In genomic region chr15:100740105-100740504, GRCh38 we compare ENCODE assay signal across 11 cellular contexts.
"Had no signal": no experiment of that assay in that cellular context is flagged by ENCODE, and none has a peak within 500 bp of the region (broad histone marks: within the 10 kb centered on the region; RNA-seq: fewer than 3 reads in every experiment).

No MANE protein-coding gene starts in this region.

- H3K9me3 ChIP-seq: ascending aorta, lower lobe of right lung, pancreas, testis had no signal

- H3K4me1 Mint-ChIP-seq: activated CD4-positive, alpha-beta memory T cell treated with anti-CD3 and anti-CD28 coated beads, Interleukin-2, amount 10 ng/mL, durations not matched to agents 7 days and 5 days; activated naive CD8-positive, alpha-beta T cell treated with anti-CD3 and anti-CD28 coated beads, Interleukin-2, amount 10 ng/mL, durations not matched to agents 7 days and 5 days had no signal

- H3K36me3 Mint-ChIP-seq: activated naive CD8-positive, alpha-beta T cell treated with anti-CD3 and anti-CD28 coated beads, Interleukin-2, amount 10 ng/mL, durations not matched to agents 7 days and 5 days; naive B cell had no signal

- DNase-seq: activated CD4-positive, alpha-beta memory T cell treated with anti-CD3 and anti-CD28 coated beads, Interleukin-2, amount 10 ng/mL, durations not matched to agents 7 days and 5 days; activated naive CD8-positive, alpha-beta T cell treated with anti-CD3 and anti-CD28 coated beads, Interleukin-2, amount 10 ng/mL, durations not matched to agents 7 days and 5 days; hypothalamus; lower lobe of right lung; naive B cell; pancreas; stimulated activated CD4-positive, alpha-beta T cell treated with anti-CD3 and anti-CD28 coated beads, Interleukin-4, amount 100 ng/mL, for 24 hours; T-helper 9 cell; testis had no signal

- H3K27me3 ChIP-seq: ascending aorta, pancreas, testis had no signal

- H3K27ac Mint-ChIP-seq: activated CD4-positive, alpha-beta memory T cell treated with anti-CD3 and anti-CD28 coated beads, Interleukin-2, amount 10 ng/mL, durations not matched to agents 7 days and 5 days; activated naive CD8-positive, alpha-beta T cell treated with anti-CD3 and anti-CD28 coated beads, Interleukin-2, amount 10 ng/mL, durations not matched to agents 7 days and 5 days; naive B cell; stimulated activated naive CD8-positive, alpha-beta T cell treated with anti-CD3 and anti-CD28 coated beads, Interleukin-15, Interleukin-2, amounts not matched to agents 100 ng/mL and 50 ng/mL, for 24 hours had no signal

- H3K4me3 Mint-ChIP-seq: activated CD4-positive, alpha-beta memory T cell treated with anti-CD3 and anti-CD28 coated beads, Interleukin-2, amount 10 ng/mL, durations not matched to agents 7 days and 5 days; activated naive CD8-positive, alpha-beta T cell treated with anti-CD3 and anti-CD28 coated beads, Interleukin-2, amount 10 ng/mL, durations not matched to agents 7 days and 5 days; naive B cell; stimulated activated naive CD8-positive, alpha-beta T cell treated with anti-CD3 and anti-CD28 coated beads, Interleukin-15, Interleukin-2, amounts not matched to agents 100 ng/mL and 50 ng/mL, for 24 hours had no signal

- H3K4me1 ChIP-seq: ascending aorta, lower lobe of right lung, testis had no signal

- H3K4me3 ChIP-seq: ascending aorta, lower lobe of right lung, pancreas, testis had no signal

- H3K27ac ChIP-seq: ascending aorta, lower lobe of right lung, pancreas, testis had no signal

- H3K36me3 ChIP-seq: ascending aorta, lower lobe of right lung, pancreas had no signal

- H3K9me3 Mint-ChIP-seq: activated CD4-positive, alpha-beta memory T cell treated with anti-CD3 and anti-CD28 coated beads, Interleukin-2, amount 10 ng/mL, durations not matched to agents 7 days and 5 days; activated naive CD8-positive, alpha-beta T cell treated with anti-CD3 and anti-CD28 coated beads, Interleukin-2, amount 10 ng/mL, durations not matched to agents 7 days and 5 days; stimulated activated naive CD8-positive, alpha-beta T cell treated with anti-CD3 and anti-CD28 coated beads, Interleukin-15, Interleukin-2, amounts not matched to agents 100 ng/mL and 50 ng/mL, for 24 hours had no signal
